In genomic region chr10:125097409-125098070, GRCh38 we compare ENCODE assay signal across 14 cellular contexts.
"Had no signal": no experiment of that assay in that cellular context is flagged by ENCODE, and none has a peak within 500 bp of the region (broad histone marks: within the 10 kb centered on the region; RNA-seq: fewer than 3 reads in every experiment).

No MANE protein-coding gene starts in this region.

- H2AFZ ChIP-seq: neural progenitor cell had no signal

- H3K4me3 ChIP-seq: lung, neural progenitor cell, tibial artery, uterus had no signal

- H3K4me2 ChIP-seq: neural progenitor cell had no signal

- H3K36me3 ChIP-seq: neural progenitor cell, uterus had no signal

- H3K4me1 Mint-ChIP-seq: stimulated activated memory B cell treated with anti-CD40 and anti-IgM and Interleukin-4, amounts not matched to agents 10 μg/mL and 1 μg/mL and 100 μg/mL, for 72 hours had no signal

- H3K9me3 Mint-ChIP-seq: effector memory CD8-positive, alpha-beta T cell; neural progenitor cell; stimulated activated memory B cell treated with anti-CD40 and anti-IgM and Interleukin-4, amounts not matched to agents 10 μg/mL and 1 μg/mL and 100 μg/mL, for 72 hours had no signal

- H3K27me3 Mint-ChIP-seq: activated naive CD8-positive, alpha-beta T cell had no signal

- DNase-seq: activated CD4-positive, alpha-beta T cell treated with anti-CD3 and anti-CD28 coated beads, Interleukin-2, amount 50 U/mL, for 4 hours; effector memory CD8-positive, alpha-beta T cell; foreskin melanocyte; hypothalamus; stimulated activated CD4-positive, alpha-beta T cell treated with anti-CD3 and anti-CD28 coated beads, Interleukin-4, amount 100 ng/mL, for 4 hours; uterus; WERI-Rb-1 had no signal

- H3K27me3 ChIP-seq: neural progenitor cell, tibial artery, uterus had no signal

- H3K27ac Mint-ChIP-seq: activated naive CD8-positive, alpha-beta T cell; neural progenitor cell; stimulated activated memory B cell treated with anti-CD40 and anti-IgM and Interleukin-4, amounts not matched to agents 10 μg/mL and 1 μg/mL and 100 μg/mL, for 72 hours had no signal

- ATAC-seq: effector memory CD8-positive, alpha-beta T cell; left lobe of liver; sciatic nerve; stimulated activated memory B cell treated with anti-CD40 and anti-IgM and Interleukin-4, amounts not matched to agents 10 μg/mL and 1 μg/mL and 100 μg/mL, for 72 hours had no signal

- H3K4me3 Mint-ChIP-seq: activated naive CD8-positive, alpha-beta T cell; effector memory CD8-positive, alpha-beta T cell; neural progenitor cell; stimulated activated memory B cell treated with anti-CD40 and anti-IgM and Interleukin-4, amounts not matched to agents 10 μg/mL and 1 μg/mL and 100 μg/mL, for 72 hours had no signal

- H3K9ac ChIP-seq: neural progenitor cell had no signal

- H3K27ac ChIP-seq: neural progenitor cell, tibial artery, WERI-Rb-1 had no signal

- H3K36me3 Mint-ChIP-seq: activated naive CD8-positive, alpha-beta T cell; stimulated activated memory B cell treated with anti-CD40 and anti-IgM and Interleukin-4, amounts not matched to agents 10 μg/mL and 1 μg/mL and 100 μg/mL, for 72 hours had no signal

- H3K9me3 ChIP-seq: tibial artery, uterus had no signal
